In genomic region chr18:70405051-70405450, GRCh38 we compare ENCODE assay signal across 1 cellular context.
TF ChIP-seq lines count a peak whose summit lies in the region.

No MANE protein-coding gene starts in this region.

TF ChIP-seq in GM23338, 12 proteins besides CTCF, POLR2A, EP300 and RAD21 (continued from another document):
- TF ChIP-seq ZNF462 (CRISPR knock-in tag; IDR thresholded peaks at IDR 0.05) = no peak
- no peak for TF ChIP-seq ZNF114 (CRISPR knock-in tag; IDR thresholded peaks at IDR 0.05)
